In genomic region chr5:95858023-95858461, GRCh38 we compare ENCODE assay signal across 7 cellular contexts. TPM values are rescaled to one million over a fixed set of nuclear protein-coding genes. Genes with fewer than 3 reads are reported as not detected.
DNase-seq lines count a peak whose midpoint lies in the region; ATAC-seq and TF ChIP-seq lines count a peak whose summit lies in the region.

No MANE protein-coding gene starts in this region.

- no peaks in the 10 kb centered on the region for H3K27me3 ChIP-seq in IMR-90 (ENCODE audit: control insufficient read depth, insufficient read depth, low read length)
- H3K27me3 ChIP-seq in brain microvascular endothelial cell (replicated peaks) = no peaks in the 10 kb centered on the region
- no peaks in the 10 kb centered on the region for H3K27me3 ChIP-seq in left lung
- H3K27me3 ChIP-seq in suprapubic skin = no peaks in the 10 kb centered on the region

- H3K9me3 ChIP-seq in IMR-90 (ENCODE audit: control insufficient read depth, insufficient read depth, low read length) (no peaks in the 10 kb centered on the region), left lung (no peaks in the 10 kb centered on the region), suprapubic skin (no peaks in the 10 kb centered on the region)

- H3K4me1 ChIP-seq in IMR-90 (ENCODE audit: control insufficient read depth, insufficient read depth, low read length) (peaks cover 35% of the 10 kb centered on the region), left lung (peaks cover 18 to 58% of the 10 kb centered on the region in 2 donors), suprapubic skin (peaks cover 54% of the 10 kb centered on the region)

- ATAC-seq in IMR-90 (ENCODE audit: low read depth) (peak; percentile 1), left lung (peak; percentile 11), GM19023 (IDR thresholded peaks at IDR 0.05; ENCODE audit: unreplicated experiment) (no peak), HG02970 (IDR thresholded peaks at IDR 0.05; ENCODE audit: low FRiP score, unreplicated experiment) (no peak)

- peaks cover 26% of the 10 kb centered on the region for H3K9me1 ChIP-seq in IMR-90 (ENCODE audit: insufficient read depth, low read length)

- H3K9ac ChIP-seq in IMR-90 (ENCODE audit: low read depth, low read length) = peak overlapping the region; percentile 70

- H4K91ac ChIP-seq in IMR-90 (ENCODE audit: insufficient read depth, low read depth, low read length) = peak overlapping the region; percentile 99

- TF ChIP-seq EP300 in suprapubic skin (IDR thresholded peaks at IDR 0.05) = no peak

- H3K36me3 ChIP-seq in IMR-90 (ENCODE audit: control insufficient read depth, insufficient read depth, low read length) (no peaks in the 10 kb centered on the region), brain microvascular endothelial cell (replicated peaks) (no peaks in the 10 kb centered on the region), left lung (no peaks in the 10 kb centered on the region), suprapubic skin (no peaks in the 10 kb centered on the region)

- intact Hi-C loops in IMR-90 (cut with micrococcal nuclease) = loop anchor here (1.0 to 10.0 kb wide), 5 partner anchors 287 to 743 kb away; no protein-coding TSS in a partner anchor
- intact Hi-C loops in left lung (cut with DNase I) = no loop called here

- H2BK15ac ChIP-seq in IMR-90 (ENCODE audit: low read depth, low read length) = peak overlapping the region; percentile 88

- dilution Hi-C loops in IMR-90 (cut with HindIII; ENCODE audit: low sequenced_read_pairs, unreplicated experiment) = no loop called here

- TF ChIP-seq RAD21 in IMR-90 (IDR thresholded peaks at IDR 0.05; ENCODE audit: low read length) = no peak

- peak overlapping the region; percentile 85 for H3K23ac ChIP-seq in IMR-90 (ENCODE audit: low read depth, low read length)

- BruUV-seq in IMR-90 (replicated peaks; lab: Mats Ljungman, UMichigan) = no TSS peak

- peak overlapping the region; percentile 100 for H2BK120ac ChIP-seq in IMR-90 (ENCODE audit: low read depth, low read length)

- DNase-seq in IMR-90 = peak; percentile 93
- DNase-seq in brain microvascular endothelial cell = peak; percentile 66
- DNase-seq in left lung = peak in 1 of 2 donors; percentile 56
- peak in 1 of 2 donors; percentile 84 for DNase-seq in suprapubic skin (ENCODE audit: low spot score in 2 of 2)
- DNase-seq in germinal center (ENCODE audit: low spot score) = no peak

- no peak for TF ChIP-seq CTCF in IMR-90 (conservative IDR thresholded peaks at IDR 0.05; ENCODE audit: low read depth, low read length)
- TF ChIP-seq CTCF in brain microvascular endothelial cell (IDR thresholded peaks at IDR 0.05; ENCODE audit: low read depth, low read length, missing control alignments) = no peak
- no peak for TF ChIP-seq CTCF in left lung (IDR thresholded peaks at IDR 0.05)
- no peak for TF ChIP-seq CTCF in suprapubic skin (IDR thresholded peaks at IDR 0.05)

- TF ChIP-seq POLR2A in IMR-90 (IDR thresholded peaks at IDR 0.05; ENCODE audit: low read depth, low read length) = no peak; the same call in 1 of the 2 replicates
- TF ChIP-seq POLR2A in suprapubic skin (IDR thresholded peaks at IDR 0.05) = no peak

- H4K5ac ChIP-seq in IMR-90 (ENCODE audit: low read depth, low read length) = peak overlapping the region; percentile 91

- H3K18ac ChIP-seq in IMR-90 (ENCODE audit: low read depth, low read length) = peak overlapping the region; percentile 97

- H3K14ac ChIP-seq in IMR-90 (replicated peaks; ENCODE audit: low read depth, low read length) = peak overlapping the region; percentile 98

- H2AK9ac ChIP-seq in IMR-90 (replicated peaks; ENCODE audit: low read depth, low read length, poor library complexity) = peak overlapping the region; percentile 88

- CTCF ChIA-PET in IMR-90 (lab: Yijun Ruan, JAX) = interaction anchor here (0.9 kb wide), 1 partner anchor 12 kb away, joined by 3 read pairs; no protein-coding TSS in a partner anchor

- peak overlapping the region; percentile 97 for H2BK5ac ChIP-seq in IMR-90 (ENCODE audit: low read depth, low read length, poor library complexity, severe bottlenecking)

- peak overlapping the region; percentile 100 for H2BK20ac ChIP-seq in IMR-90 (ENCODE audit: low read depth, low read length)

- peak overlapping the region; percentile 100 for H2AK5ac ChIP-seq in IMR-90 (ENCODE audit: low read depth, low read length)

- no peaks in the 10 kb centered on the region for H4K20me1 ChIP-seq in IMR-90 (ENCODE audit: insufficient read depth, low read length)

- H2AFZ ChIP-seq in IMR-90 (replicated peaks; ENCODE audit: low read length, poor library complexity) = peak overlapping the region; percentile 76

- H3K4me3 ChIP-seq in IMR-90 (ENCODE audit: insufficient read depth, low read depth, low read length) = no peak overlapping the region
- no peak overlapping the region for H3K4me3 ChIP-seq in brain microvascular endothelial cell (ENCODE audit: low read depth, low read length)
- no peak overlapping the region for H3K4me3 ChIP-seq in left lung
- H3K4me3 ChIP-seq in suprapubic skin = no peak overlapping the region

- POLR2A ChIA-PET in IMR-90 (lab: Charles Lee; ENCODE audit: unreplicated experiment) = no interaction called here

- peak overlapping the region; percentile 100 for H3K4ac ChIP-seq in IMR-90 (ENCODE audit: low read depth, low read length)

- H3K4me2 ChIP-seq in IMR-90 (ENCODE audit: low read depth, low read length) = peak overlapping the region; percentile 48

- in situ Hi-C loops in IMR-90 (cut with MboI; ENCODE audit: low sequenced_read_pairs) (loop anchor here (5.0 to 10.0 kb wide), 3 partner anchors 89 to 747 kb away; no protein-coding TSS in a partner anchor), brain microvascular endothelial cell (cut with HindIII; ENCODE audit: low pct_ligation_motif_present, low sequenced_read_pairs) (no loop called here)

- H3K27ac ChIP-seq in IMR-90 (ENCODE audit: insufficient read depth, low read length) (peak overlapping the region; percentile 99), brain microvascular endothelial cell (peak overlapping the region; percentile 99), left lung (peak overlapping the region; percentile 68 to 85), suprapubic skin (peak overlapping the region; percentile 87)

- no CpG with 5 or more reads among the region's 8 CpGs for WGBS in IMR-90 (ENCODE audit: extremely low coverage in 2 of 2, insufficient read length in 1 of 2), 2 experiments
- WGBS in suprapubic skin = 53% methylated on average over 8 of the region's 8 CpGs

- peak overlapping the region; percentile 92 for H3K56ac ChIP-seq in IMR-90 (ENCODE audit: extremely low read depth, insufficient read depth, low read length)

- H3K79me1 ChIP-seq in IMR-90 (ENCODE audit: low read depth in 1 of 2, low read length in 2 of 2) = peaks cover under 1 to 43% of the 10 kb centered on the region in 2 experiments; a peak in 3 of 4 replicates

- H4K8ac ChIP-seq in IMR-90 (ENCODE audit: low read depth in 2 of 2, low read length in 2 of 2) = peak overlapping the region; percentile 91 to 98

TF ChIP-seq in IMR-90, 13 proteins besides CTCF, POLR2A, EP300 and RAD21:
- peak; percentile 62 for TF ChIP-seq CEBPB (IDR thresholded peaks at IDR 0.05; ENCODE audit: low read depth, low read length)
- no peak for TF ChIP-seq ELK1 (IDR thresholded peaks at IDR 0.05; ENCODE audit: borderline replicate concordance, low read depth, low read length)
- TF ChIP-seq MXI1 (IDR thresholded peaks at IDR 0.05; ENCODE audit: borderline replicate concordance, low read depth, low read length) = peak; percentile 28; the same call in 1 of the 2 replicates
- TF ChIP-seq FOS (IDR thresholded peaks at IDR 0.05; ENCODE audit: low read depth, low read length) = peak; percentile 28; the same call in 1 of the 2 replicates
- no peak for TF ChIP-seq SMC3 (IDR thresholded peaks at IDR 0.05; ENCODE audit: low read depth, low read length)

RNA-seq across cellular contexts. Expression of gene GLRX, which starts 35.5 kb away (rescaled TPM):
- total RNA-seq in IMR-90 (2012; rRNA removed) (142 and 145 TPM in 2 replicates), left lung (10 to 100 TPM; 60.3 to 98.1 TPM), suprapubic skin (100 to 1,000 TPM in 2 of 4 donors, 10 to 100 TPM in 2; 30.9 to 151 (median 80.0) TPM)
- polyA plus RNA-seq in IMR-90 (2012; rRNA removed) = 193 and 277 TPM in 2 replicates
- polyA plus RNA-seq in IMR-90 (2012; cell fraction: cytosol; rRNA removed) = 266 and 276 TPM in 2 replicates
- 92.8 and 245 TPM in 2 replicates for polyA plus RNA-seq in IMR-90 (2012; cell fraction: nucleus; rRNA removed; ENCODE audit: low replicate concordance)

Comparison
In these comparisons a context has a peak if more than half of its experiments do, and no peak if none do; other contexts are left out.
1. ATAC-seq: peak in IMR-90 (single experiment) and left lung (single experiment); none in GM19023 (single experiment) and HG02970 (single experiment).
2. Peak in every context shown above with its lines, with median percentiles within 50 percentile points of each other: H3K27ac ChIP-seq.